ENCODE assay signal across 18 cellular contexts in the genomic region with DNA sequence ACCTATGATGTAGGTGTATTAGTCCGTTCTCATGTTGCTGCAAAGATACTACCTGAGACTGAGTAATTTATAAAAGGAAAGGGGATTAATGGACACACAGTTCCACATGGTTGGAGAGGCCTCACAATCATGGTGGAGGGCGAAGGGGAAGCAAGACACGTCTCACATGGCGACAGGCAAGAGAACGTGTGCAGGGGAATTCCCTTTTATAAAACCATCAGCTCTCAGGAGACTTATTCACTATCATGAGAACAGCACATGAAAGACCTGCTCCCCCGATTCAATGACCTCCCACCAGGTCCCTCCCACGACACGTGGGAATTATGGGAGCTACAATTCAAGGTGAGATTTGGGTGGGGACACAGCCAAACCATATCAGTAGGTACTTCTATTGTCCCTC. TPM values are rescaled to one million over a fixed set of nuclear protein-coding genes. Genes with fewer than 3 reads are reported as not detected.
DNase-seq lines count a peak whose midpoint lies in the region; ATAC-seq, FAIRE-seq and TF ChIP-seq lines count a peak whose summit lies in the region.
"Had no signal": no experiment of that assay in that cellular context is flagged by ENCODE, and none has a peak within 500 bp of the region (broad histone marks: within the 10 kb centered on the region; RNA-seq: fewer than 3 reads in every experiment).

No MANE protein-coding gene starts in this region.

- H3K4me2 ChIP-seq in BLaER1: peak overlapping the region; percentile 21; the same call in 1 of the 2 replicates

- ATAC-seq in HG02885 (IDR thresholded peaks at IDR 0.05; ENCODE audit: poor library complexity, unreplicated experiment): no peak
- ATAC-seq: K562 had no signal

- H3K9me3 ChIP-seq in BLaER1: peaks cover 38% of the 10 kb centered on the region
- no peaks in the 10 kb centered on the region for H3K9me3 ChIP-seq in esophagus muscularis mucosa
- H3K9me3 ChIP-seq: HAP-1 had no signal

- FAIRE-seq in GM19239 (lab: Jason Lieb, UNC): peak; percentile 68
- FAIRE-seq: H1, K562 had no signal

- no peak for TF ChIP-seq CTCF in VCaP (conservative IDR thresholded peaks at IDR 0.05)
- TF ChIP-seq CTCF in mesothelial cell of epicardium (IDR thresholded peaks at IDR 0.05; ENCODE audit: unreplicated experiment): no peak
- TF ChIP-seq CTCF in esophagus muscularis mucosa (IDR thresholded peaks at IDR 0.05): no peak

- no peak for TF ChIP-seq EP300 in esophagus muscularis mucosa (IDR thresholded peaks at IDR 0.05)

- no peaks in the 10 kb centered on the region for H4K20me1 ChIP-seq in BLaER1
- H4K20me1 ChIP-seq: BLaER1 treated with 17β-estradiol and CSF1 and Interleukin-3, amounts not matched to agents 10 nM and 100 nM had no signal

- H3K27ac Mint-ChIP-seq in mesothelial cell of epicardium: peak overlapping the region; percentile 71
- no peak overlapping the region for H3K27ac Mint-ChIP-seq in activated T-helper 1 cell treated with anti-CD3 and anti-CD28 coated beads, Interleukin-12 subunit alpha, Interleukin-12 subunit beta, Interleukin-2, Interleukin-4 antibody, amounts not matched to agents 30 ng/mL and 10 ng/mL and 1 ng/mL, durations not matched to agents 14 hours and 24 hours and 36 hours
- H3K27ac Mint-ChIP-seq: CD4-positive, CD25-positive, alpha-beta regulatory T cell; HFFc6 had no signal

- no peak overlapping the region for H3K4me3 Mint-ChIP-seq in mesothelial cell of epicardium
- no peak overlapping the region for H3K4me3 Mint-ChIP-seq in activated T-helper 1 cell treated with anti-CD3 and anti-CD28 coated beads, Interleukin-12 subunit alpha, Interleukin-12 subunit beta, Interleukin-2, Interleukin-4 antibody, amounts not matched to agents 30 ng/mL and 10 ng/mL and 1 ng/mL, durations not matched to agents 14 hours and 24 hours and 36 hours
- H3K4me3 Mint-ChIP-seq: CD4-positive, CD25-positive, alpha-beta regulatory T cell; HFFc6 had no signal

- H3K27me3 ChIP-seq in BLaER1: no peaks in the 10 kb centered on the region
- peaks cover 0 to 6% (median 0%) of the 10 kb centered on the region in 4 donors for H3K27me3 ChIP-seq in esophagus muscularis mucosa
- H3K27me3 ChIP-seq: BLaER1 treated with 17β-estradiol and CSF1 and Interleukin-3, amounts not matched to agents 10 nM and 100 nM had no signal

- H3K4me3 ChIP-seq in BLaER1: no peak overlapping the region
- H3K4me3 ChIP-seq in esophagus muscularis mucosa: no peak overlapping the region
- H3K4me3 ChIP-seq: BLaER1 treated with 17β-estradiol and CSF1 and Interleukin-3, amounts not matched to agents 10 nM and 100 nM; HAP-1; K562 had no signal

- H3K36me3 ChIP-seq in BLaER1 (peaks cover 19% of the 10 kb centered on the region; the same call in 1 of the 2 replicates), esophagus muscularis mucosa (peaks cover 0 to 12% (median 4%) of the 10 kb centered on the region in 4 donors)
- H3K36me3 ChIP-seq: HAP-1 had no signal

- H3K9me3 Mint-ChIP-seq in mesothelial cell of epicardium: no peaks in the 10 kb centered on the region
- H3K9me3 Mint-ChIP-seq in activated T-helper 1 cell treated with anti-CD3 and anti-CD28 coated beads, Interleukin-12 subunit alpha, Interleukin-12 subunit beta, Interleukin-2, Interleukin-4 antibody, amounts not matched to agents 30 ng/mL and 10 ng/mL and 1 ng/mL, durations not matched to agents 14 hours and 24 hours and 36 hours: no peaks in the 10 kb centered on the region

- H3K27ac ChIP-seq in BLaER1 (no peak overlapping the region), VCaP (peak overlapping the region; percentile 32), esophagus muscularis mucosa (replicated peaks in 1 of 4) (no peak overlapping the region)
- H3K27ac ChIP-seq: 22Rv1; BLaER1 treated with 17β-estradiol and CSF1 and Interleukin-3, amounts not matched to agents 10 nM and 100 nM had no signal

- H3K4me1 Mint-ChIP-seq in mesothelial cell of epicardium: peaks cover 51% of the 10 kb centered on the region
- no peaks in the 10 kb centered on the region for H3K4me1 Mint-ChIP-seq in activated T-helper 1 cell treated with anti-CD3 and anti-CD28 coated beads, Interleukin-12 subunit alpha, Interleukin-12 subunit beta, Interleukin-2, Interleukin-4 antibody, amounts not matched to agents 30 ng/mL and 10 ng/mL and 1 ng/mL, durations not matched to agents 14 hours and 24 hours and 36 hours (ENCODE audit: low read depth)
- H3K4me1 Mint-ChIP-seq: CD4-positive, CD25-positive, alpha-beta regulatory T cell had no signal

- intact Hi-C loops in activated T-helper 1 cell treated with anti-CD3 and anti-CD28 coated beads, Interleukin-12 subunit alpha, Interleukin-12 subunit beta, Interleukin-2, Interleukin-4 antibody, amounts not matched to agents 30 ng/mL and 10 ng/mL and 1 ng/mL, durations not matched to agents 14 hours and 24 hours and 36 hours (cut with micrococcal nuclease): no loop called here
- intact Hi-C loops in esophagus muscularis mucosa (cut with DNase I): no loop called here

- no peak for DNase-seq in GM19239 (ENCODE audit: insufficient read length, low spot score)
- DNase-seq in mesothelial cell of epicardium (ENCODE audit: low spot score in 2 of 2, unreplicated experiment in 2 of 2): no peak
- no peak for DNase-seq in activated T-helper 1 cell treated with anti-CD3 and anti-CD28 coated beads, Interleukin-12 subunit alpha, Interleukin-12 subunit beta, Interleukin-2, Interleukin-4 antibody, amounts not matched to agents 30 ng/mL and 10 ng/mL and 1 ng/mL, durations not matched to agents 14 hours and 24 hours and 36 hours (ENCODE audit: low spot score)
- no peak for DNase-seq in HK-2 (ENCODE audit: unreplicated experiment)
- DNase-seq in esophagus muscularis mucosa (ENCODE audit: extremely low spot score): no peak
- DNase-seq: AML-193; Calu3; CD4-positive, CD25-positive, alpha-beta regulatory T cell; DMS 273 treated with DMSO at 0.1 percent for 48 hours; HFFc6 had no signal

- H3K9ac ChIP-seq in BLaER1: no peak overlapping the region
- H3K9ac ChIP-seq: BLaER1 treated with 17β-estradiol and CSF1 and Interleukin-3, amounts not matched to agents 10 nM and 100 nM had no signal

- TF ChIP-seq POLR2A in esophagus muscularis mucosa (IDR thresholded peaks at IDR 0.05; ENCODE audit: low read depth): no peak

- no peaks in the 10 kb centered on the region for H3K27me3 Mint-ChIP-seq in mesothelial cell of epicardium (ENCODE audit: low read depth)
- H3K27me3 Mint-ChIP-seq in activated T-helper 1 cell treated with anti-CD3 and anti-CD28 coated beads, Interleukin-12 subunit alpha, Interleukin-12 subunit beta, Interleukin-2, Interleukin-4 antibody, amounts not matched to agents 30 ng/mL and 10 ng/mL and 1 ng/mL, durations not matched to agents 14 hours and 24 hours and 36 hours (ENCODE audit: insufficient read depth): no peaks in the 10 kb centered on the region

- H3K36me3 Mint-ChIP-seq in mesothelial cell of epicardium: peaks cover 33% of the 10 kb centered on the region
- no peaks in the 10 kb centered on the region for H3K36me3 Mint-ChIP-seq in activated T-helper 1 cell treated with anti-CD3 and anti-CD28 coated beads, Interleukin-12 subunit alpha, Interleukin-12 subunit beta, Interleukin-2, Interleukin-4 antibody, amounts not matched to agents 30 ng/mL and 10 ng/mL and 1 ng/mL, durations not matched to agents 14 hours and 24 hours and 36 hours (ENCODE audit: low read depth)

- H3K4me1 ChIP-seq in BLaER1: peaks cover 49% of the 10 kb centered on the region
- H3K4me1 ChIP-seq in esophagus muscularis mucosa: no peaks in the 10 kb centered on the region
- H3K4me1 ChIP-seq: HAP-1 had no signal

- 93% methylated on average over 8 of the region's 8 CpGs for WGBS in esophagus muscularis mucosa

RNA-seq across cellular contexts. Expression of a gene that starts 58.7 kb away (rescaled TPM):
- 148 to 155 TPM (median 155 TPM) in 3 replicates for total RNA-seq in mesothelial cell of epicardium
- total RNA-seq in activated T-helper 1 cell treated with anti-CD3 and anti-CD28 coated beads, Interleukin-12 subunit alpha, Interleukin-12 subunit beta, Interleukin-2, Interleukin-4 antibody, amounts not matched to agents 30 ng/mL and 10 ng/mL and 1 ng/mL, durations not matched to agents 14 hours and 24 hours and 36 hours: 76.8 and 87.2 TPM in 2 replicates
- total RNA-seq in esophagus muscularis mucosa: 10 to 100 TPM; 43.9 to 72.2 (median 58.4) TPM
